In genomic region chr6:87705070-87705691, GRCh38 we compare ENCODE assay signal across 1 cellular context.
TF ChIP-seq lines count a peak whose summit lies in the region.

No MANE protein-coding gene starts in this region.

TF ChIP-seq in IMR-90, 13 proteins besides CTCF, POLR2A, EP300 and RAD21:
- TF ChIP-seq ELK1 (IDR thresholded peaks at IDR 0.05; ENCODE audit: borderline replicate concordance, low read depth, low read length) (no peak), CEBPB (IDR thresholded peaks at IDR 0.05; ENCODE audit: low read depth, low read length) (peak; percentile 30; the same call in 1 of the 2 replicates), SMC3 (IDR thresholded peaks at IDR 0.05; ENCODE audit: low read depth, low read length) (no peak), CHD1 (IDR thresholded peaks at IDR 0.05; ENCODE audit: low read depth, low read length) (no peak), MAFK (IDR thresholded peaks at IDR 0.05; ENCODE audit: low read depth, low read length) (peak; percentile 69; the same call in 1 of the 2 replicates), MAZ (IDR thresholded peaks at IDR 0.05; ENCODE audit: borderline replicate concordance, low read depth, low read length) (no peak), RCOR1 (IDR thresholded peaks at IDR 0.05; ENCODE audit: insufficient replicate concordance, low read length) (peak; percentile 84), NFE2L2 (IDR thresholded peaks at IDR 0.05; ENCODE audit: low read depth, low read length) (no peak), FOS (IDR thresholded peaks at IDR 0.05; ENCODE audit: low read depth, low read length) (peak; percentile 43; the same call in 1 of the 2 replicates), USF2 (IDR thresholded peaks at IDR 0.05; ENCODE audit: low read depth, low read length) (no peak), MXI1 (IDR thresholded peaks at IDR 0.05; ENCODE audit: borderline replicate concordance, low read depth, low read length) (no peak), BHLHE40 (IDR thresholded peaks at IDR 0.05; ENCODE audit: low read depth, low read length) (0 out of 2 replicates have a peak, but pooled peaks have one; percentile 21), RFX5 (IDR thresholded peaks at IDR 0.05; ENCODE audit: low read depth, low read length) (no peak)
